In genomic region chr22:36730176-36730858, GRCh38 we compare ENCODE assay signal across 24 cellular contexts. TPM values are rescaled to one million over a fixed set of nuclear protein-coding genes. Genes with fewer than 3 reads are reported as not detected.
"Had no signal": no experiment of that assay in that cellular context is flagged by ENCODE, and none has a peak within 500 bp of the region (broad histone marks: within the 10 kb centered on the region; RNA-seq: fewer than 3 reads in every experiment).

No MANE protein-coding gene starts in this region.

- H3K27ac Mint-ChIP-seq: activated B cell treated with CpG ODN at 0.5 μM for 24 hours; activated CD4-positive, alpha-beta T cell treated with anti-CD3 and anti-CD28 coated beads, Interleukin-2, amount 10 ng/mL, durations not matched to agents 24 days and 14 days; activated CD8-positive, alpha-beta T cell treated with anti-CD3 and anti-CD28 coated beads for 36 hours; activated naive CD8-positive, alpha-beta T cell treated with anti-CD3 and anti-CD28 coated beads, Interleukin-2, amount 10 ng/mL, durations not matched to agents 7 days and 5 days; activated T-helper 17 cell treated with anti-CD3 and anti-CD28 coated beads, Interleukin-2, amount 50 U/mL, for 72 hours; brain; naive thymus-derived CD8-positive, alpha-beta T cell; stimulated activated naive CD8-positive, alpha-beta T cell treated with anti-CD3 and anti-CD28 coated beads, Interleukin-15, Interleukin-2, amounts not matched to agents 100 ng/mL and 50 ng/mL, for 24 hours had no signal

- H3K4me3 ChIP-seq: colonic mucosa, gastrocnemius medialis, heart left ventricle, pancreas, SK-N-MC, suprapubic skin had no signal

- ATAC-seq: activated CD8-positive, alpha-beta T cell treated with anti-CD3 and anti-CD28 coated beads for 36 hours; activated T-helper 17 cell treated with anti-CD3 and anti-CD28 coated beads, Interleukin-2, amount 50 U/mL, for 72 hours; gastrocnemius medialis; heart left ventricle; naive thymus-derived CD8-positive, alpha-beta T cell; pancreas had no signal

- H3K4me1 Mint-ChIP-seq: activated B cell treated with CpG ODN at 0.5 μM for 24 hours; activated naive CD8-positive, alpha-beta T cell treated with anti-CD3 and anti-CD28 coated beads, Interleukin-2, amount 10 ng/mL, durations not matched to agents 7 days and 5 days; activated T-helper 17 cell treated with anti-CD3 and anti-CD28 coated beads, Interleukin-2, amount 50 U/mL, for 72 hours; brain had no signal

- H3K27me3 ChIP-seq: pancreas had no signal

- DNase-seq: activated B cell treated with CpG ODN at 0.5 μM for 24 hours; activated CD4-positive, alpha-beta T cell treated with anti-CD3 and anti-CD28 coated beads, Interleukin-2, amount 10 ng/mL, durations not matched to agents 24 days and 14 days; activated CD8-positive, alpha-beta T cell treated with anti-CD3 and anti-CD28 coated beads for 36 hours; activated naive CD4-positive, alpha-beta T cell treated with Interleukin-2 at 50 U/mL for 16 hours; activated naive CD8-positive, alpha-beta T cell treated with anti-CD3 and anti-CD28 coated beads, Interleukin-2, amount 10 ng/mL, durations not matched to agents 7 days and 5 days; activated T-cell treated with anti-CD3 and anti-CD28 coated beads, Interleukin-2, amount 50 U/mL, for 1 hour; central memory CD4-positive, alpha-beta T cell; colonic mucosa; gastrocnemius medialis; heart left ventricle; mesendoderm; naive thymus-derived CD8-positive, alpha-beta T cell; pancreas; stimulated activated CD4-positive, alpha-beta T cell treated with anti-CD3 and anti-CD28 coated beads, Interleukin-12 subunit alpha, Interleukin-12 subunit beta, amount 100 ng/mL, for 4 hours; stimulated activated CD4-positive, alpha-beta T cell treated with anti-CD3 and anti-CD28 coated beads, Interleukin-1b, Interleukin-23, amount 100 ng/mL, for 48 hours; trophoblast cell had no signal

- H3K9me3 ChIP-seq: colonic mucosa, gastrocnemius medialis, heart left ventricle, pancreas, suprapubic skin had no signal

- H3K4me3 Mint-ChIP-seq: activated B cell treated with CpG ODN at 0.5 μM for 24 hours; activated CD4-positive, alpha-beta T cell treated with anti-CD3 and anti-CD28 coated beads, Interleukin-2, amount 10 ng/mL, durations not matched to agents 24 days and 14 days; activated CD8-positive, alpha-beta T cell treated with anti-CD3 and anti-CD28 coated beads for 36 hours; activated naive CD8-positive, alpha-beta T cell treated with anti-CD3 and anti-CD28 coated beads, Interleukin-2, amount 10 ng/mL, durations not matched to agents 7 days and 5 days; activated T-helper 17 cell treated with anti-CD3 and anti-CD28 coated beads, Interleukin-2, amount 50 U/mL, for 72 hours; brain; naive thymus-derived CD8-positive, alpha-beta T cell; stimulated activated naive CD8-positive, alpha-beta T cell treated with anti-CD3 and anti-CD28 coated beads, Interleukin-15, Interleukin-2, amounts not matched to agents 100 ng/mL and 50 ng/mL, for 24 hours had no signal

- H3K36me3 ChIP-seq: colonic mucosa, gastrocnemius medialis, heart left ventricle, pancreas, suprapubic skin had no signal

- H3K27ac ChIP-seq: colonic mucosa, gastrocnemius medialis, heart left ventricle, pancreas, SK-N-MC, suprapubic skin had no signal

- H3K4me1 ChIP-seq: colonic mucosa, gastrocnemius medialis, suprapubic skin had no signal

- H3K36me3 Mint-ChIP-seq: activated naive CD8-positive, alpha-beta T cell treated with anti-CD3 and anti-CD28 coated beads, Interleukin-2, amount 10 ng/mL, durations not matched to agents 7 days and 5 days; brain; naive thymus-derived CD8-positive, alpha-beta T cell had no signal

RNA-seq across cellular contexts. Expression of gene CACNG2, which starts 26.8 kb away (rescaled TPM):
- total RNA-seq: activated B cell treated with CpG ODN at 0.5 μM for 24 hours; activated CD4-positive, alpha-beta T cell treated with anti-CD3 and anti-CD28 coated beads, Interleukin-2, amount 10 ng/mL, durations not matched to agents 24 days and 14 days; activated CD8-positive, alpha-beta T cell treated with anti-CD3 and anti-CD28 coated beads for 36 hours; activated naive CD8-positive, alpha-beta T cell treated with anti-CD3 and anti-CD28 coated beads, Interleukin-2, amount 10 ng/mL, durations not matched to agents 7 days and 5 days; activated T-helper 17 cell treated with anti-CD3 and anti-CD28 coated beads, Interleukin-2, amount 50 U/mL, for 72 hours; colonic mucosa; gastrocnemius medialis; heart left ventricle; lower leg skin; mucosa of gallbladder; naive thymus-derived CD8-positive, alpha-beta T cell; pancreas; suprapubic skin had no signal
- polyA plus RNA-seq: esophagus; heart left ventricle; naive thymus-derived CD8-positive, alpha-beta T cell had no signal
